Comparison of ENCODE assay signal across 9 cellular contexts in genomic region chr9:4986783-4987182, GRCh38. TPM values are rescaled to one million over a fixed set of nuclear protein-coding genes. Genes with fewer than 3 reads are reported as not detected.
DNase-seq lines count a peak whose midpoint lies in the region; ATAC-seq, FAIRE-seq and TF ChIP-seq lines count a peak whose summit lies in the region.
"Had no signal": no experiment of that assay in that cellular context is flagged by ENCODE, and none has a peak within 500 bp of the region (broad histone marks: within the 10 kb centered on the region; RNA-seq: fewer than 3 reads in every experiment).

No MANE protein-coding gene starts in this region.

- H3K9ac ChIP-seq in endothelial cell of umbilical vein (replicated peaks; ENCODE audit: extremely low read depth, insufficient read depth, low read length): no peak overlapping the region

- H3K27ac ChIP-seq in OCI-LY7 (ENCODE audit: low read depth, low read length, poor library complexity, severe bottlenecking) (no peak overlapping the region), endothelial cell of umbilical vein (ENCODE audit: insufficient read depth, low read depth, low read length) (no peak overlapping the region)

- H2AFZ ChIP-seq in OCI-LY7 (ENCODE audit: low read length) (peak overlapping the region; percentile 88; the same call in 1 of the 2 replicates), endothelial cell of umbilical vein (ENCODE audit: low read depth, low read length) (no peak overlapping the region)

- H3K27me3 ChIP-seq in endothelial cell of umbilical vein (ENCODE audit: control insufficient read depth in 2 of 2, insufficient read depth in 2 of 2, low read length in 2 of 2): no peaks in the 10 kb centered on the region
- H3K27me3 ChIP-seq: cardiac muscle cell had no signal

- BruUV-seq in OCI-LY7 (replicated peaks; lab: Mats Ljungman, UMichigan) (no TSS peak), endothelial cell of umbilical vein (replicated peaks; lab: Mats Ljungman, UMichigan) (no TSS peak)

- FAIRE-seq in endothelial cell of umbilical vein (lab: Jason Lieb, UNC): no peak

- H3K9me2 ChIP-seq in OCI-LY7 (ENCODE audit: insufficient read depth, low read length): no peaks in the 10 kb centered on the region

- TF ChIP-seq CTCF in GM12864 (IDR thresholded peaks at IDR 0.05; ENCODE audit: low read depth, low read length, missing control alignments): no peak
- TF ChIP-seq CTCF in OCI-LY7 (conservative IDR thresholded peaks at IDR 0.05; ENCODE audit: low read length): no peak
- TF ChIP-seq CTCF in endothelial cell of umbilical vein (IDR thresholded peaks at IDR 0.05; ENCODE audit: extremely low read depth in 1 of 2, insufficient read depth in 1 of 2, low read depth in 1 of 2, low read length in 2 of 2): no peak

- no peak for DNase-seq in GM12864 (ENCODE audit: low read depth)
- DNase-seq in OCI-LY7 (ENCODE audit: low spot score): peak; percentile 5
- DNase-seq in endothelial cell of umbilical vein (ENCODE audit: low read depth, low spot score): no peak
- no peak for DNase-seq in skeletal muscle cell (ENCODE audit: low read depth)
- DNase-seq in SIG-M5 (lab: John Stamatoyannopoulos, UW): no peak
- no peak for DNase-seq in NCI-H1105 treated with DMSO at 0.1 percent for 48 hours (lab: John Stamatoyannopoulos, UW)

- POLR2A ChIA-PET in OCI-LY7 (lab: Charles Lee) (interaction anchor here (0.5 to 3.1 kb wide), 7 partner anchors 48 to 543 kb away, joined by 3 to 15 read pairs (median 4); no protein-coding TSS in a partner anchor), endothelial cell of umbilical vein (lab: Charles Lee) (interaction anchor here (0.7 kb wide), 1 partner anchor 227 kb away, joined by 4 read pairs; no protein-coding TSS in a partner anchor)

- TF ChIP-seq POLR2A in endothelial cell of umbilical vein (IDR thresholded peaks at IDR 0.05; ENCODE audit: low read depth, low read length): no peak

- H3K79me2 ChIP-seq in OCI-LY7 (ENCODE audit: insufficient read depth, low read depth, low read length) (0 out of 2 replicates have a peak, but pooled peaks cover 5% of the 10 kb centered on the region), endothelial cell of umbilical vein (ENCODE audit: control insufficient read depth, insufficient read depth, low read length) (peaks cover 34% of the 10 kb centered on the region)

- dilution Hi-C loops in endothelial cell of umbilical vein (cut with MboI; ENCODE audit: extremely low pct_ligation_motif_present, low sequenced_read_pairs): no loop called here

- H3K4me1 ChIP-seq in OCI-LY7 (ENCODE audit: insufficient read depth, low read length, poor library complexity, severe bottlenecking): peaks cover 31% of the 10 kb centered on the region
- H3K4me1 ChIP-seq in endothelial cell of umbilical vein (ENCODE audit: control insufficient read depth, extremely low read depth, insufficient read depth, low read length): peaks cover 36% of the 10 kb centered on the region

- H3K4me3 ChIP-seq in GM12864 (ENCODE audit: low read depth, low read length) (peak overlapping the region; percentile 94), OCI-LY7 (ENCODE audit: low read depth, low read length, poor library complexity, severe bottlenecking) (peak overlapping the region; percentile 72), endothelial cell of umbilical vein (replicated peaks in 1 of 3; ENCODE audit: insufficient read depth in 1 of 3, low read depth in 1 of 3, low read length in 3 of 3) (peak overlapping the region in 1 of 3 experiments; percentile 86), skeletal muscle cell (ENCODE audit: low read depth, low read length) (peak overlapping the region; percentile 81)

- no peaks in the 10 kb centered on the region for H4K20me1 ChIP-seq in OCI-LY7 (ENCODE audit: insufficient read depth, low read length)
- no peaks in the 10 kb centered on the region for H4K20me1 ChIP-seq in endothelial cell of umbilical vein (replicated peaks; ENCODE audit: control insufficient read depth, extremely low read depth, insufficient read depth, low read length)

- H3K36me3 ChIP-seq in OCI-LY7 (ENCODE audit: insufficient read depth, low read length): peaks cover under 1% of the 10 kb centered on the region; the same call in 1 of the 2 replicates
- peaks cover 1 to 2% of the 10 kb centered on the region in 2 experiments for H3K36me3 ChIP-seq in endothelial cell of umbilical vein (ENCODE audit: control insufficient read depth in 2 of 2, extremely low read depth in 1 of 2, insufficient read depth in 2 of 2, low read length in 2 of 2)
- H3K36me3 ChIP-seq: cardiac muscle cell had no signal

- CTCF ChIA-PET in OCI-LY7 (lab: Charles Lee; ENCODE audit: unreplicated experiment): interaction anchor here (1.1 kb wide), 1 partner anchor 226 kb away, joined by 4 read pairs; no protein-coding TSS in a partner anchor
- CTCF ChIA-PET in endothelial cell of umbilical vein (lab: Charles Lee): interaction anchor here (0.8 to 6.7 kb wide), 6 partner anchors 85 to 614 kb away, joined by 3 to 215 read pairs (median 12); no protein-coding TSS in a partner anchor

- intact Hi-C loops in OCI-LY7 (cut with micrococcal nuclease; ENCODE audit: unreplicated experiment): loop anchor here (5.0 to 10.0 kb wide), 4 partner anchors 64 to 848 kb away; partner anchors contain the start of genes ERMP1 and RIC1
- intact Hi-C loops in endothelial cell of umbilical vein (cut with micrococcal nuclease): loop anchor here (5.0 kb wide), 2 partner anchors 604 to 606 kb away; no protein-coding TSS in a partner anchor

- no peak for ATAC-seq in GM18868 (IDR thresholded peaks at IDR 0.05; ENCODE audit: unreplicated experiment)
- ATAC-seq in HG03571 (IDR thresholded peaks at IDR 0.05; ENCODE audit: unreplicated experiment): no peak

- H3K9me3 ChIP-seq in OCI-LY7 (ENCODE audit: low read length): no peaks in the 10 kb centered on the region
- H3K9me3 ChIP-seq in endothelial cell of umbilical vein (replicated peaks; ENCODE audit: control insufficient read depth, insufficient read depth, low read length): no peaks in the 10 kb centered on the region

- H3K4me2 ChIP-seq in OCI-LY7 (ENCODE audit: low read length) (peak overlapping the region; percentile 88), endothelial cell of umbilical vein (ENCODE audit: insufficient read depth, low read length) (peak overlapping the region; percentile 99)

- no peaks in the 10 kb centered on the region for H3K9me1 ChIP-seq in endothelial cell of umbilical vein (replicated peaks; ENCODE audit: control insufficient read depth, extremely low read depth, insufficient read depth, low read length)

TF ChIP-seq in endothelial cell of umbilical vein, 7 proteins besides CTCF, POLR2A, EP300 and RAD21:
- TF ChIP-seq MYC (IDR thresholded peaks at IDR 0.05; ENCODE audit: low read depth, low read length) (no peak), JUN (IDR thresholded peaks at IDR 0.05; ENCODE audit: borderline replicate concordance, insufficient read depth, insufficient read length, low read depth) (no peak), EZH2 (IDR thresholded peaks at IDR 0.05; ENCODE audit: borderline replicate concordance, low read depth, low read length, severe bottlenecking) (no peak), POLR2AphosphoS5 (IDR thresholded peaks at IDR 0.05; ENCODE audit: insufficient read depth, low read depth, low read length) (no peak), FOS (IDR thresholded peaks at IDR 0.05; ENCODE audit: borderline replicate concordance, insufficient read depth, low read length) (no peak), GATA2 (IDR thresholded peaks at IDR 0.05; ENCODE audit: insufficient read depth, insufficient read length, low read depth, low read length) (no peak), MAX (IDR thresholded peaks at IDR 0.05; ENCODE audit: insufficient read depth, insufficient read length) (no peak)

RNA-seq across cellular contexts. Expression of gene JAK2, which starts 1.7 kb away (rescaled TPM):
- total RNA-seq in OCI-LY7 (2014; rRNA removed; shearing (Covaris generic)): 3.7 and 4.4 TPM in 2 replicates
- total RNA-seq in OCI-LY7 (2022): 11.4 and 12.5 TPM in 2 replicates
- total RNA-seq in endothelial cell of umbilical vein: 9.7 and 10.3 TPM in 2 replicates
- polyA plus RNA-seq in endothelial cell of umbilical vein: 1.6 and 2.1 TPM in 2 replicates
- 2.1 and 2.7 TPM in 2 replicates for polyA plus RNA-seq in endothelial cell of umbilical vein (2011; cell fraction: cytosol; rRNA removed)
- polyA plus RNA-seq in endothelial cell of umbilical vein (2011; cell fraction: nucleus; rRNA removed): 6.6 and 7.7 TPM in 2 replicates
- polyA plus RNA-seq in endothelial cell of umbilical vein (2012): 5.3 and 6.2 TPM in 2 replicates
- 9.5 and 11.0 TPM in 2 replicates for polyA minus RNA-seq in endothelial cell of umbilical vein
- polyA minus RNA-seq in endothelial cell of umbilical vein (2011; cell fraction: cytosol; rRNA and poly(A)+ RNA removed): 4.8 TPM
- polyA minus RNA-seq in endothelial cell of umbilical vein (2011; cell fraction: nucleus; rRNA and poly(A)+ RNA removed): 24.3 and 35.7 TPM in 2 replicates
